ENCODE assay signal across 18 cellular contexts in genomic region chr4:22877653-22878052, GRCh38.
"Had no signal": no experiment of that assay in that cellular context is flagged by ENCODE, and none has a peak within 500 bp of the region (broad histone marks: within the 10 kb centered on the region; RNA-seq: fewer than 3 reads in every experiment).

No MANE protein-coding gene starts in this region.

- H3K27ac Mint-ChIP-seq: activated CD4-positive, alpha-beta T cell treated with anti-CD3 and anti-CD28 coated beads for 36 hours; activated CD8-positive, alpha-beta T cell treated with anti-CD3 and anti-CD28 coated beads for 36 hours; activated naive CD8-positive, alpha-beta T cell treated with anti-CD3 and anti-CD28 coated beads, Interleukin-2, amount 10 ng/mL, durations not matched to agents 7 days and 5 days; T-cell had no signal

- H3K4me1 Mint-ChIP-seq: activated CD4-positive, alpha-beta T cell treated with anti-CD3 and anti-CD28 coated beads for 36 hours; activated naive CD8-positive, alpha-beta T cell treated with anti-CD3 and anti-CD28 coated beads, Interleukin-2, amount 10 ng/mL, durations not matched to agents 7 days and 5 days; T-cell had no signal

- H3K4me3 Mint-ChIP-seq: activated CD4-positive, alpha-beta T cell treated with anti-CD3 and anti-CD28 coated beads for 36 hours; activated CD8-positive, alpha-beta T cell treated with anti-CD3 and anti-CD28 coated beads for 36 hours; activated naive CD8-positive, alpha-beta T cell treated with anti-CD3 and anti-CD28 coated beads, Interleukin-2, amount 10 ng/mL, durations not matched to agents 7 days and 5 days; T-cell had no signal

- DNase-seq: activated CD4-positive, alpha-beta T cell treated with anti-CD3 and anti-CD28 coated beads for 36 hours; activated CD4-positive, alpha-beta T cell treated with anti-CD3 and anti-CD28 coated beads, Interleukin-2, amount 50 U/mL, for 1 hour; activated CD8-positive, alpha-beta memory T cell treated with anti-CD3 and anti-CD28 coated beads, Interleukin-2, amount 50 U/mL, for 48 hours; activated CD8-positive, alpha-beta T cell treated with anti-CD3 and anti-CD28 coated beads for 36 hours; activated naive CD4-positive, alpha-beta T cell treated with anti-CD3 and anti-CD28 coated beads, Interleukin-2, amount 50 U/mL, for 16 hours; activated naive CD8-positive, alpha-beta T cell treated with anti-CD3 and anti-CD28 coated beads, Interleukin-2, amount 10 ng/mL, durations not matched to agents 7 days and 5 days; activated T-cell treated with anti-CD3 and anti-CD28 coated beads, Interleukin-2, amount 50 U/mL, for 1 hour; adrenal gland; caudate nucleus; KG1; NCI-H146; NCI-H2029; NCI-H2227 treated with DMSO at 0.1 percent for 48 hours; NCI-H526; SIG-M5; T-cell; T-helper 2 cell; WERI-Rb-1 had no signal

- ATAC-seq: activated CD4-positive, alpha-beta T cell treated with anti-CD3 and anti-CD28 coated beads for 36 hours; activated CD8-positive, alpha-beta T cell treated with anti-CD3 and anti-CD28 coated beads for 36 hours; T-cell had no signal

- H3K36me3 Mint-ChIP-seq: activated naive CD8-positive, alpha-beta T cell treated with anti-CD3 and anti-CD28 coated beads, Interleukin-2, amount 10 ng/mL, durations not matched to agents 7 days and 5 days; T-cell had no signal

- H3K27me3 Mint-ChIP-seq: activated CD4-positive, alpha-beta T cell treated with anti-CD3 and anti-CD28 coated beads for 36 hours; activated CD8-positive, alpha-beta T cell treated with anti-CD3 and anti-CD28 coated beads for 36 hours; activated naive CD8-positive, alpha-beta T cell treated with anti-CD3 and anti-CD28 coated beads, Interleukin-2, amount 10 ng/mL, durations not matched to agents 7 days and 5 days had no signal

- H3K9me3 Mint-ChIP-seq: activated naive CD8-positive, alpha-beta T cell treated with anti-CD3 and anti-CD28 coated beads, Interleukin-2, amount 10 ng/mL, durations not matched to agents 7 days and 5 days had no signal
